In the genomic region with DNA sequence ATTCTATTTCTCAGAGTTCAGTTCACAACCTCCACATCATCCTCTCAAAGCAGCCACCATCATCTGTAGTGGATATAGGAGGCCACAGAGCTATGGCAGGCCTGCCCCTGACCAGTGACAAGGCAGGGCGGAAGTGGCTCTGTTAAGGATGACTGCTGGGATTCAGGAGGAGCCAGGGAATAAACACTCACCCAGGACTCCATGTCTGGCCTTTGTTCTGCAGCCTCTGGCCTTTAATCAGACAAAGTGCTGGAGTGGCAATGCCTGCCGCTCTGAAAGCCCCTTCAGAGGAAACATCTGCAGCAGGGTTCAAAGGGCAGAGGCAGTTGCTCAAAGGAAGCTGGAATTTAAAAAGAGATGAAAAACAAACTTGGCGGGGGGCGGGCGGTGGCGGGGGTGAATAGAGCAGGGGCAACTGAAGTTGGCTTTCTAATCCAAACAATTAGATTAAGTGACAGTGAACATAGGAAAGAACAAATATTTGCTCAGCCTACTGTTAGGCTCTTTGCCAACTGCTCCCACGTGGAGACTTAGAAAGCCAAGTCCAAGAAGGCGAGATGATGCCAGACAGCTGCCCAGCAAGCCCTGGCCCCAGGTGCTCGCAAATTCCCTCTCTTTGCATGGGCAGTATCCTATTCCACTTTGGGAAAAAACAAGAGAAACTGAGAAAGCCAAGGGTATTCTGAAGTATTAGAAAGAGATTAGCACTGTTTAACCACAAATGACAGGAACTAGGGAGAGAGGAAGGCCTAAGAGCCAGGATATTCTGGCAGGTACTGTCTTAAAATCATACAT, we compare ENCODE assay signal across 8 cellular contexts. TPM values are rescaled to one million over a fixed set of nuclear protein-coding genes. Genes with fewer than 3 reads are reported as not detected.
DNase-seq lines count a peak whose midpoint lies in the region; ATAC-seq, FAIRE-seq and TF ChIP-seq lines count a peak whose summit lies in the region.

No MANE protein-coding gene starts in this region.

- peak overlapping the region; percentile 17 to 67 (median 44) for H3K27ac ChIP-seq in sigmoid colon

- peak; percentile 14 for DNase-seq in H54 (ENCODE audit: insufficient read length, low spot score)
- peak; percentile 91 for DNase-seq in NCI-H345 (lab: John Stamatoyannopoulos, UW)
- peak; percentile 48 for DNase-seq in choroid plexus epithelial cell (ENCODE audit: low read depth)
- no peak for DNase-seq in sigmoid colon
- DNase-seq in stimulated activated CD4-positive, alpha-beta T cell treated with anti-CD3 and anti-CD28 coated beads, Interleukin-2, amount 100 ng/mL, for 48 hours = no peak

- no peaks in the 10 kb centered on the region for H3K36me3 ChIP-seq in sigmoid colon

- no peak for TF ChIP-seq CTCF in choroid plexus epithelial cell (conservative IDR thresholded peaks at IDR 0.05; ENCODE audit: low read depth, low read length)
- TF ChIP-seq CTCF in sigmoid colon (IDR thresholded peaks at IDR 0.05) = no peak

- H3K4me1 ChIP-seq in sigmoid colon = peaks cover 0 to 31% (median 14%) of the 10 kb centered on the region in 4 donors

- no peak for TF ChIP-seq POLR2A in H54 (IDR thresholded peaks at IDR 0.05; ENCODE audit: low read depth, low read length)
- TF ChIP-seq POLR2A in sigmoid colon (IDR thresholded peaks at IDR 0.05) = no peak

- WGBS in sigmoid colon, 2 donors = 14 to 34% methylated on average over 9 of the region's 9 CpGs

- no peaks in the 10 kb centered on the region for H3K9me3 ChIP-seq in sigmoid colon

- intact Hi-C loops in sigmoid colon (cut with DNase I) = loop anchor here (2.0 to 5.0 kb wide), 2 partner anchors 37 to 73 kb away; a partner anchor contains a TSS

- no peak for FAIRE-seq in H54 (lab: Jason Lieb, UNC)

- H3K4me3 ChIP-seq in choroid plexus epithelial cell (ENCODE audit: low read depth, low read length) = no peak overlapping the region
- no peak overlapping the region for H3K4me3 ChIP-seq in sigmoid colon

- no peak for TF ChIP-seq EP300 in sigmoid colon (IDR thresholded peaks at IDR 0.05)

- ATAC-seq in GM18502 (IDR thresholded peaks at IDR 0.05; ENCODE audit: poor library complexity, unreplicated experiment) = no peak
- no peak for ATAC-seq in HG03196 (IDR thresholded peaks at IDR 0.05; ENCODE audit: unreplicated experiment)
- ATAC-seq in GM18858 (IDR thresholded peaks at IDR 0.05; ENCODE audit: unreplicated experiment) = no peak

- no peaks in the 10 kb centered on the region for H3K27me3 ChIP-seq in sigmoid colon

RNA-seq across cellular contexts. Expression of a gene that starts 5.5 kb away (rescaled TPM):
- 10 to 100 TPM; 24.6 to 36.7 (median 28.2) TPM for total RNA-seq in sigmoid colon
- polyA plus RNA-seq in sigmoid colon = 10 to 100 TPM; 16.4 to 30.3 (median 22.2) TPM

RNA-seq across cellular contexts. Expression of a gene that starts 34.7 kb away (rescaled TPM):
- total RNA-seq in sigmoid colon = 1 to 10 TPM in 1 of 4 donors, not detected in 3; 2.3 TPM
- polyA plus RNA-seq in sigmoid colon = not detected

RNA-seq across cellular contexts. Expression of a gene that starts 37.1 kb away (rescaled TPM):
- total RNA-seq in sigmoid colon = 10 to 100 TPM; 18.2 to 38.8 (median 19.2) TPM
- 10 to 100 TPM; 19.7 to 47.5 (median 24.0) TPM for polyA plus RNA-seq in sigmoid colon

RNA-seq across cellular contexts. Expression of a gene that starts 48.9 kb away (rescaled TPM):
- 1 to 10 TPM; 2.0 to 5.5 (median 4.1) TPM for total RNA-seq in sigmoid colon
- 1 to 10 TPM in 1 of 3 donors, under 1 TPM in 2; 0.46 to 2.5 (median 0.60) TPM for polyA plus RNA-seq in sigmoid colon

Comparison
In these comparisons a context has a peak if more than half of its experiments do, and no peak if none do; other contexts are left out.
1. DNase-seq: peak in H54 (single experiment), NCI-H345 (single experiment) and choroid plexus epithelial cell (single experiment); none in sigmoid colon (single experiment) and stimulated activated CD4-positive, alpha-beta T cell treated with anti-CD3 and anti-CD28 coated beads, Interleukin-2, amount 100 ng/mL, for 48 hours (0 of 2).